ENCODE assay signal across 8 cellular contexts in the genomic region with DNA sequence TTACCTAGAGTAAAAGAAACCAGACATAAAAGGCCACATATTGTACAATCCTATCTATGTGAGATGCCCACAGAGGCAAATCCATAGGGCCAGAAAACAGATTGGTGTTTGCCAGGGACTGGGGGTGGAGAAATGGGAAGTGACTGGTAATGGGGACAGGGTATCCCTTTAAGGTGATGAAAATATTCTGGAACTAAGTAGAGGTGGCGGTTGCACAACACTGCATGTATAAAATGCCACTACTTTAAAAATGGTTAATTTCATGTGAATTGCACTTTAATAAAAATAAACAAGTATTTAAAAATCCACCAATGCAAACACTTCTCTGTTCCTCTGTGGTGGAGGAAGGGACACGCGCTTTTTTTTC. TPM values are rescaled to one million over a fixed set of nuclear protein-coding genes. Genes with fewer than 3 reads are reported as not detected.
DNase-seq lines count a peak whose midpoint lies in the region; ATAC-seq and TF ChIP-seq lines count a peak whose summit lies in the region.

No MANE protein-coding gene starts in this region.

- H3K4me1 ChIP-seq in mucosa of rectum (ENCODE audit: control insufficient read depth in 2 of 2, insufficient read depth in 2 of 2, low read length in 2 of 2) (peaks cover 6 to 10% of the 10 kb centered on the region in 2 donors), tibial artery (peaks cover 7 to 71% (median 45%) of the 10 kb centered on the region in 4 donors)

- H3K9me3 ChIP-seq in mucosa of rectum (ENCODE audit: control insufficient read depth in 2 of 2, low read length in 2 of 2) (no peaks in the 10 kb centered on the region), tibial artery (no peaks in the 10 kb centered on the region)

- TF ChIP-seq CTCF in choroid plexus epithelial cell (conservative IDR thresholded peaks at IDR 0.05; ENCODE audit: low read depth, low read length) (no peak), tibial artery (IDR thresholded peaks at IDR 0.05) (no peak)

- no peak overlapping the region for H3K4me3 Mint-ChIP-seq in activated CD8-positive, alpha-beta memory T cell treated with anti-CD3 and anti-CD28 coated beads, Interleukin-2, amount 10 ng/mL, durations not matched to agents 7 days and 5 days

- H3K4me3 ChIP-seq in choroid plexus epithelial cell (ENCODE audit: low read depth, low read length) (peak overlapping the region; percentile 38), mucosa of rectum (ENCODE audit: low read length in 2 of 2) (no peak overlapping the region), tibial artery (peak overlapping the region; percentile 29 to 46)

- peak overlapping the region; percentile 17 for H3K27ac Mint-ChIP-seq in activated CD8-positive, alpha-beta memory T cell treated with anti-CD3 and anti-CD28 coated beads, Interleukin-2, amount 10 ng/mL, durations not matched to agents 7 days and 5 days

- CTCF ChIA-PET in activated CD8-positive, alpha-beta memory T cell treated with anti-CD3 and anti-CD28 coated beads, Interleukin-2, amount 10 ng/mL, durations not matched to agents 7 days and 5 days (lab: Charles Lee): interaction anchor here (1.2 kb wide), 2 partner anchors 10 to 35 kb away, joined by 3 to 4 read pairs; no protein-coding TSS in a partner anchor

- no peak for ATAC-seq in activated CD8-positive, alpha-beta memory T cell treated with anti-CD3 and anti-CD28 coated beads, Interleukin-2, amount 10 ng/mL, durations not matched to agents 7 days and 5 days
- no peak for ATAC-seq in GM18867 (IDR thresholded peaks at IDR 0.05; ENCODE audit: unreplicated experiment)

- H3K27ac ChIP-seq in mucosa of rectum (ENCODE audit: low read depth in 2 of 2, low read length in 2 of 2): peak overlapping the region; percentile 67 to 84
- H3K27ac ChIP-seq in tibial artery: peak overlapping the region; percentile 83 to 90

- H3K9me3 Mint-ChIP-seq in activated CD8-positive, alpha-beta memory T cell treated with anti-CD3 and anti-CD28 coated beads, Interleukin-2, amount 10 ng/mL, durations not matched to agents 7 days and 5 days (ENCODE audit: low read depth): no peaks in the 10 kb centered on the region

- H3K36me3 ChIP-seq in mucosa of rectum (ENCODE audit: control insufficient read depth in 2 of 2, insufficient read depth in 2 of 2, low read length in 2 of 2) (no peaks in the 10 kb centered on the region), tibial artery (no peaks in the 10 kb centered on the region)

- peak overlapping the region; percentile 47 to 54 for H3K9ac ChIP-seq in mucosa of rectum (ENCODE audit: low read depth in 1 of 2, low read length in 2 of 2)

- peaks cover 48% of the 10 kb centered on the region for H3K27me3 Mint-ChIP-seq in activated CD8-positive, alpha-beta memory T cell treated with anti-CD3 and anti-CD28 coated beads, Interleukin-2, amount 10 ng/mL, durations not matched to agents 7 days and 5 days

- H3K36me3 Mint-ChIP-seq in activated CD8-positive, alpha-beta memory T cell treated with anti-CD3 and anti-CD28 coated beads, Interleukin-2, amount 10 ng/mL, durations not matched to agents 7 days and 5 days: no peaks in the 10 kb centered on the region

- intact Hi-C loops in tibial artery (cut with DNase I; ENCODE audit: low total_unique reads): no loop called here

- peaks cover 24% of the 10 kb centered on the region for H3K4me1 Mint-ChIP-seq in activated CD8-positive, alpha-beta memory T cell treated with anti-CD3 and anti-CD28 coated beads, Interleukin-2, amount 10 ng/mL, durations not matched to agents 7 days and 5 days

- no peak for DNase-seq in activated CD8-positive, alpha-beta memory T cell treated with anti-CD3 and anti-CD28 coated beads, Interleukin-2, amount 10 ng/mL, durations not matched to agents 7 days and 5 days
- DNase-seq in activated CD8-positive, alpha-beta memory T cell treated with anti-CD3 and anti-CD28 coated beads, Interleukin-2, amount 50 U/mL, for 48 hours: no peak
- DNase-seq in choroid plexus epithelial cell (ENCODE audit: low read depth) (no peak), tibial artery (peak in 1 of 2 donors; percentile 32), amygdala (lab: John Stamatoyannopoulos, UW) (no peak)
- no peak for DNase-seq in stimulated activated CD4-positive, alpha-beta T cell treated with anti-CD3 and anti-CD28 coated beads, Interleukin-4, amount 100 ng/mL, for 4 hours

- peaks cover 3 to 4% of the 10 kb centered on the region in 2 donors for H3K27me3 ChIP-seq in mucosa of rectum (ENCODE audit: control insufficient read depth in 2 of 2, insufficient read depth in 2 of 2, low read length in 2 of 2)
- no peaks in the 10 kb centered on the region for H3K27me3 ChIP-seq in tibial artery

RNA-seq across cellular contexts. Expression of a gene that starts 41.5 kb away (rescaled TPM):
- 100 to 1,000 TPM in 1 of 2 experiments, 10 to 100 TPM in 1; 62.1 to 124 TPM for total RNA-seq in activated CD8-positive, alpha-beta memory T cell treated with anti-CD3 and anti-CD28 coated beads, Interleukin-2, amount 10 ng/mL, durations not matched to agents 7 days and 5 days

Comparison
In these comparisons a context has a peak if more than half of its experiments do, and no peak if none do; other contexts are left out.
1. H3K4me3 ChIP-seq: peak in choroid plexus epithelial cell (single experiment) and tibial artery (2 of 2); none in mucosa of rectum (0 of 2).